29 cellular contexts compared by ENCODE assay signal in the genomic region with DNA sequence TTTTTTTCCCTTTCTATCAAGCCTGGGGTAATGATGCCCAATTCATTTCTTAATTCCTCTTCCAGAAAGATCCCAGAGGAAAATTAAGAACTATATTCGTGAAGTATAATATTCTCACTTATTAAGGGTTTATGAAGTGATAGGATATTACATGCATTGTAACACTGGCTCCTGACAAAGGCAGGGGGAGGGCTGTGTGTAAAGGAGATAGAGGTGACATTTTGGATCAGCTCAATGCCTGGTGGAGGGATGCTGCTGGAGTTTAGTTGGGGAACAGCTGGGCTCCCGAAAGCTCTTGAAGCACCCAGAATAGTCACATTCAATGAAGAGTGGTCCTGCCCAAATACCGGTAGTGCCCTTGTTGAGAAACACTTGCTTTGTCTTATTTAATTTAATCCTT. TPM values are rescaled to one million over a fixed set of nuclear protein-coding genes. Genes with fewer than 3 reads are reported as not detected.
"Had no signal": no experiment of that assay in that cellular context is flagged by ENCODE, and none has a peak within 500 bp of the region (broad histone marks: within the 10 kb centered on the region; RNA-seq: fewer than 3 reads in every experiment).

No MANE protein-coding gene starts in this region.

- FAIRE-seq: pancreas had no signal

- H3K4me3 Mint-ChIP-seq: activated naive CD8-positive, alpha-beta T cell treated with anti-CD3 and anti-CD28 coated beads, Interleukin-2, amount 50 U/mL, for 24 hours; activated T-helper 1 cell treated with anti-CD3 and anti-CD28 coated beads, Interleukin-12 subunit alpha, Interleukin-12 subunit beta, Interleukin-2, Interleukin-4 antibody, amounts not matched to agents 30 ng/mL and 10 ng/mL and 1 ng/mL, durations not matched to agents 14 hours and 24 hours and 36 hours; mesothelial cell of epicardium; naive B cell; nephron progenitor cell; T-helper 2 cell treated with Interferon-gamma antibody and Interleukin-4, amounts not matched to agents 5 μg/mL and 100 μg/mL, for 36 hours had no signal

- H3K9me3 Mint-ChIP-seq: activated naive CD8-positive, alpha-beta T cell treated with anti-CD3 and anti-CD28 coated beads, Interleukin-2, amount 50 U/mL, for 24 hours; activated T-helper 1 cell treated with anti-CD3 and anti-CD28 coated beads, Interleukin-12 subunit alpha, Interleukin-12 subunit beta, Interleukin-2, Interleukin-4 antibody, amounts not matched to agents 30 ng/mL and 10 ng/mL and 1 ng/mL, durations not matched to agents 14 hours and 24 hours and 36 hours; T-helper 2 cell treated with Interferon-gamma antibody and Interleukin-4, amounts not matched to agents 5 μg/mL and 100 μg/mL, for 36 hours had no signal

- H3K27me3 ChIP-seq: breast epithelium, pancreas, tibial artery, upper lobe of right lung had no signal

- H3K27ac ChIP-seq: breast epithelium, esophagus muscularis mucosa, foreskin keratinocyte, heart left ventricle, pancreas, prostate gland, suprapubic skin, tibial artery, upper lobe of right lung had no signal

- H3K4me1 Mint-ChIP-seq: activated naive CD8-positive, alpha-beta T cell treated with anti-CD3 and anti-CD28 coated beads, Interleukin-2, amount 50 U/mL, for 24 hours; mesothelial cell of epicardium; naive B cell had no signal

- H3K36me3 ChIP-seq: breast epithelium, esophagus muscularis mucosa, heart left ventricle, pancreas, prostate gland, suprapubic skin, tibial artery, upper lobe of right lung had no signal

- DNase-seq: activated CD4-positive, alpha-beta T cell treated with anti-CD3 and anti-CD28 coated beads for 4 hours; activated CD4-positive, alpha-beta T cell treated with anti-CD3 and anti-CD28 coated beads, Interleukin-2, amount 50 U/mL, for 4 hours; activated gamma-delta T cell; activated naive CD4-positive, alpha-beta T cell treated with anti-CD3 and anti-CD28 coated beads, Interleukin-2, amount 50 U/mL, for 16 hours; activated naive CD8-positive, alpha-beta T cell treated with anti-CD3 and anti-CD28 coated beads, Interleukin-2, amount 50 U/mL, for 24 hours; amygdala; central memory CD4-positive, alpha-beta T cell; foreskin keratinocyte; heart left ventricle; hypothalamus; islet precursor cell; left ventricle myocardium superior; mammary epithelial cell; naive B cell; nephron progenitor cell; pancreas; stimulated activated CD4-positive, alpha-beta T cell treated with anti-CD3 and anti-CD28 coated beads, Interleukin-15, amount 100 ng/mL, for 24 hours; stimulated activated CD4-positive, alpha-beta T cell treated with anti-CD3 and anti-CD28 coated beads, Interleukin-2, amount 100 ng/mL, for 24 hours; stimulated activated naive CD4-positive, alpha-beta T cell; T-helper 1 cell; tibial artery; upper lobe of right lung had no signal

- ATAC-seq: activated naive CD8-positive, alpha-beta T cell treated with anti-CD3 and anti-CD28 coated beads, Interleukin-2, amount 50 U/mL, for 24 hours; foreskin keratinocyte; heart left ventricle; left ventricle myocardium superior; pancreas; upper lobe of right lung had no signal

- H3K36me3 Mint-ChIP-seq: mesothelial cell of epicardium, naive B cell had no signal

- H3K9me3 ChIP-seq: pancreas, prostate gland, suprapubic skin, tibial artery, upper lobe of right lung had no signal

- H3K4me3 ChIP-seq: breast epithelium, esophagus muscularis mucosa, heart left ventricle, pancreas, prostate gland, suprapubic skin, tibial artery, upper lobe of right lung had no signal

- H3K4me1 ChIP-seq: breast epithelium, foreskin keratinocyte, heart left ventricle, pancreas, prostate gland, tibial artery, upper lobe of right lung had no signal

- H3K27ac Mint-ChIP-seq: activated naive CD8-positive, alpha-beta T cell treated with anti-CD3 and anti-CD28 coated beads, Interleukin-2, amount 50 U/mL, for 24 hours; activated T-helper 1 cell treated with anti-CD3 and anti-CD28 coated beads, Interleukin-12 subunit alpha, Interleukin-12 subunit beta, Interleukin-2, Interleukin-4 antibody, amounts not matched to agents 30 ng/mL and 10 ng/mL and 1 ng/mL, durations not matched to agents 14 hours and 24 hours and 36 hours; mesothelial cell of epicardium; naive B cell; nephron progenitor cell; T-helper 2 cell treated with Interferon-gamma antibody and Interleukin-4, amounts not matched to agents 5 μg/mL and 100 μg/mL, for 36 hours had no signal

RNA-seq across cellular contexts. Expression of a gene that starts 0.8 kb away (rescaled TPM):
- total RNA-seq: activated T-helper 1 cell treated with anti-CD3 and anti-CD28 coated beads, Interleukin-12 subunit alpha, Interleukin-12 subunit beta, Interleukin-2, Interleukin-4 antibody, amounts not matched to agents 30 ng/mL and 10 ng/mL and 1 ng/mL, durations not matched to agents 14 hours and 24 hours and 36 hours; esophagus muscularis mucosa; foreskin keratinocyte; heart left ventricle; left ventricle myocardium superior; mesothelial cell of epicardium; pancreas; prostate gland; suprapubic skin; upper lobe of right lung had no signal

RNA-seq across cellular contexts. Expression of a gene that starts 24.2 kb away (rescaled TPM):
- total RNA-seq: activated T-helper 1 cell treated with anti-CD3 and anti-CD28 coated beads, Interleukin-12 subunit alpha, Interleukin-12 subunit beta, Interleukin-2, Interleukin-4 antibody, amounts not matched to agents 30 ng/mL and 10 ng/mL and 1 ng/mL, durations not matched to agents 14 hours and 24 hours and 36 hours; breast epithelium; esophagus muscularis mucosa; foreskin keratinocyte; heart left ventricle; left ventricle myocardium superior; mesothelial cell of epicardium; pancreas; prostate gland; upper lobe of right lung had no signal

RNA-seq across cellular contexts. Expression of a gene that starts 57.4 kb away (rescaled TPM):
- total RNA-seq: activated T-helper 1 cell treated with anti-CD3 and anti-CD28 coated beads, Interleukin-12 subunit alpha, Interleukin-12 subunit beta, Interleukin-2, Interleukin-4 antibody, amounts not matched to agents 30 ng/mL and 10 ng/mL and 1 ng/mL, durations not matched to agents 14 hours and 24 hours and 36 hours; breast epithelium; esophagus muscularis mucosa; foreskin keratinocyte; heart left ventricle; left ventricle myocardium superior; mammary epithelial cell; mesothelial cell of epicardium; pancreas; upper lobe of right lung had no signal
